1 cellular context compared by ENCODE assay signal in genomic region chr11:952406-953385, GRCh38.
TF ChIP-seq lines count a peak whose summit lies in the region.

No MANE protein-coding gene starts in this region.

TF ChIP-seq in GM23338, 12 proteins besides CTCF, POLR2A, EP300 and RAD21:
- TF ChIP-seq ZNF462 (CRISPR knock-in tag; IDR thresholded peaks at IDR 0.05) (no peak), REST (IDR thresholded peaks at IDR 0.05; ENCODE audit: unreplicated experiment) (no peak), NANOG (IDR thresholded peaks at IDR 0.05; ENCODE audit: borderline replicate concordance) (no peak), ZNF331 (CRISPR knock-in tag; IDR thresholded peaks at IDR 0.05; ENCODE audit: low read depth) (no peak), ETS1 (IDR thresholded peaks at IDR 0.05) (no peak), STAT1 (IDR thresholded peaks at IDR 0.05; ENCODE audit: unreplicated experiment) (no peak), JUNB (IDR thresholded peaks at IDR 0.05; ENCODE audit: unreplicated experiment) (no peak), EZH2phosphoT487 (IDR thresholded peaks at IDR 0.05; ENCODE audit: unreplicated experiment) (no peak), ZNF114 (CRISPR knock-in tag; IDR thresholded peaks at IDR 0.05) (no peak), CREB1 (CRISPR knock-in tag; IDR thresholded peaks at IDR 0.05; ENCODE audit: low read depth) (no peak), EZH2 (IDR thresholded peaks at IDR 0.05; ENCODE audit: low read depth, unreplicated experiment) (no peak), POLR2AphosphoS5 (IDR thresholded peaks at IDR 0.05; ENCODE audit: low read depth) (no peak)
